7 cellular contexts compared by ENCODE assay signal in the genomic region with DNA sequence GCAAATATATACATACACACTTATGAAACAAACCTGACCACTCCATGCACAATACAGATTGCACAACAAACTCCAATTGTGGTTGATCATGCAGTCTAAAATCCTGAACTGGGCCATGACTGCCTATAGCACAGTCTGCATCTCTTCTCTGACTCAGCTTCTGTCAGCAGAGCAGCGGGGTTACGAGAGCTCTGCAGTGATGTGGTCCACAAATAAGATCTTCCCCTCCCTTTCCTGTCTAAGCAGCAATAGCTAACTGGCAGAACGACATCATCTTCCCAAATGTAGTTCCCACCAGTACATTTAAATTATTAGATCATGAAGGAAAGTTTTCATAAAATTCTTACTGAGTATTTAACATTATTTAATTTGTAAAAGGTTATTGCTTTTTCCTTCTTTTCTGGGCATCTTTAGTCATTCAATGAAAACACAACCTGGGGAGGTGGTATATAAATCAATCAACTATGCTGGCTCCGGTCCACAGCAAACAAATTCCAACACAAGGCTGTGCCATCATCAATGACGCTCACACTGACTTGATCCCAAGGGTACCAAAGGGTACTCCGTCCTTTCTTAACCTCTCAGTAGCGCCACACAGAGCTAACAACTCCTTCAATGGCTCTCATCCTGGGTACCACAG. TPM values are rescaled to one million over a fixed set of nuclear protein-coding genes. Genes with fewer than 3 reads are reported as not detected.
DNase-seq lines count a peak whose midpoint lies in the region; ATAC-seq and TF ChIP-seq lines count a peak whose summit lies in the region.

No MANE protein-coding gene starts in this region.

- DNase-seq in EL (peak; percentile 94), PC-9 (peak in 1 of 2 experiments; percentile 72), non-pigmented ciliary epithelial cell (ENCODE audit: low read depth) (peak; percentile 86), prostate gland (ENCODE audit: low spot score) (no peak)
- no peak for DNase-seq in central memory CD8-positive, alpha-beta T cell (ENCODE audit: low spot score in 2 of 2)

- no peaks in the 10 kb centered on the region for H3K9me2 ChIP-seq in PC-9 (ENCODE audit: insufficient read depth)

- peaks cover 1% of the 10 kb centered on the region for H3K4me1 Mint-ChIP-seq in central memory CD8-positive, alpha-beta T cell

- H3K27ac Mint-ChIP-seq in central memory CD8-positive, alpha-beta T cell (ENCODE audit: low read depth), result no peak overlapping the region

- H3K36me3 Mint-ChIP-seq in central memory CD8-positive, alpha-beta T cell (ENCODE audit: insufficient read depth), result no peaks in the 10 kb centered on the region

- peaks cover 16% of the 10 kb centered on the region for H4K20me1 ChIP-seq in PC-9 (ENCODE audit: insufficient read depth)

- intact Hi-C loops in PC-9 (cut with micrococcal nuclease; ENCODE audit: unreplicated experiment), result no loop called here
- intact Hi-C loops in prostate gland (cut with DNase I), result no loop called here

- peaks cover 5% of the 10 kb centered on the region; the same call in 1 of the 2 replicates for H3F3A ChIP-seq in PC-9 (ENCODE audit: insufficient read depth, low read depth)

- H3K27me3 Mint-ChIP-seq in central memory CD8-positive, alpha-beta T cell, result no peaks in the 10 kb centered on the region

- TF ChIP-seq POLR2A in prostate gland (IDR thresholded peaks at IDR 0.05), result no peak

- peak; percentile 54 for ATAC-seq in central memory CD8-positive, alpha-beta T cell (replicated peaks; ENCODE audit: extremely low read depth, poor library complexity, severe bottlenecking)
- ATAC-seq in GM18867 (IDR thresholded peaks at IDR 0.05; ENCODE audit: unreplicated experiment), result no peak

- BruUV-seq in PC-9 (replicated peaks; lab: Mats Ljungman, UMichigan), result no TSS peak

- no peak overlapping the region for H3K4me3 Mint-ChIP-seq in central memory CD8-positive, alpha-beta T cell

- H2AFZ ChIP-seq in PC-9, result no peak overlapping the region

- H3K36me3 ChIP-seq in HEK293 (ENCODE audit: control insufficient read depth in 2 of 2, insufficient read depth in 1 of 2, low read length in 2 of 2) (no peaks in the 10 kb centered on the region), PC-9 (ENCODE audit: low read depth) (no peaks in the 10 kb centered on the region), prostate gland (no peaks in the 10 kb centered on the region)

- no peaks in the 10 kb centered on the region for H3K9me3 Mint-ChIP-seq in central memory CD8-positive, alpha-beta T cell

- H3K79me2 ChIP-seq in PC-9 (ENCODE audit: low read depth), result peaks cover 97% of the 10 kb centered on the region

- H3K9me3 ChIP-seq in HEK293 (ENCODE audit: control insufficient read depth, insufficient read depth, low read depth, low read length) (no peaks in the 10 kb centered on the region), PC-9 (ENCODE audit: insufficient read depth, low read depth) (no peaks in the 10 kb centered on the region), prostate gland (no peaks in the 10 kb centered on the region)

- H3K4me3 ChIP-seq in HEK293 (ENCODE audit: low read depth, low read length) (no peak overlapping the region), PC-9 (no peak overlapping the region), prostate gland (no peak overlapping the region)

- no peak for TF ChIP-seq CTCF in HEK293 (tag by site-specific recombination; IDR thresholded peaks at IDR 0.05)
- no peak for TF ChIP-seq CTCF in PC-9 (conservative IDR thresholded peaks at IDR 0.05)
- no peak for TF ChIP-seq CTCF in prostate gland (IDR thresholded peaks at IDR 0.05)

- peak overlapping the region; percentile 17 for H3K4me2 ChIP-seq in PC-9

- POLR2A ChIA-PET in HEK293 (lab: Yijun Ruan, JAX) (interaction anchor here (0.5 to 1.1 kb wide), 4 partner anchors 18 to 247 kb away, joined by 3 to 5 read pairs (median 4); no protein-coding TSS in a partner anchor), PC-9 (lab: Charles Lee; ENCODE audit: unreplicated experiment) (no interaction called here)

- CTCF ChIA-PET in HEK293 (lab: Yijun Ruan, JAX) (no interaction called here), PC-9 (lab: Charles Lee) (no interaction called here)

- H3K27me3 ChIP-seq in PC-9 (ENCODE audit: insufficient read depth, low read depth) (no peaks in the 10 kb centered on the region), prostate gland (replicated peaks; ENCODE audit: insufficient read depth) (no peaks in the 10 kb centered on the region)

- WGBS in prostate gland, result 28% methylated on average over 7 of the region's 7 CpGs

- H3K27ac ChIP-seq in HEK293 (ENCODE audit: extremely low read depth, low read depth, low read length), result no peak overlapping the region
- peak overlapping the region; percentile 41 for H3K27ac ChIP-seq in PC-9
- no peak overlapping the region for H3K27ac ChIP-seq in prostate gland

- H3K4me1 ChIP-seq in HEK293 (ENCODE audit: control insufficient read depth, insufficient read depth, low read length) (peaks cover 15% of the 10 kb centered on the region), PC-9 (replicated peaks; ENCODE audit: insufficient read depth) (peaks cover 29% of the 10 kb centered on the region), prostate gland (replicated peaks) (peaks cover 3% of the 10 kb centered on the region)

TF ChIP-seq in HEK293, 187 proteins besides CTCF, POLR2A, EP300 and RAD21 (continues in another document):
- TF ChIP-seq SCRT1 (tag by site-specific recombination; IDR thresholded peaks at IDR 0.05; ENCODE audit: borderline replicate concordance) (no peak), ELK4 (IDR thresholded peaks at IDR 0.05; ENCODE audit: borderline replicate concordance, low read depth, low read length) (no peak), ZNF610 (tag by site-specific recombination; IDR thresholded peaks at IDR 0.05; ENCODE audit: borderline replicate concordance) (no peak), ZNF629 (tag by site-specific recombination; IDR thresholded peaks at IDR 0.05) (peak; percentile 96), ZNF2 (tag by site-specific recombination; IDR thresholded peaks at IDR 0.05) (no peak), ZNF768 (tag by site-specific recombination; IDR thresholded peaks at IDR 0.05) (no peak), ZNF549 (tag by site-specific recombination; IDR thresholded peaks at IDR 0.05) (no peak), ZNF366 (tag by site-specific recombination; conservative IDR thresholded peaks at IDR 0.05) (peak; percentile 93), ZNF701 (tag by site-specific recombination; IDR thresholded peaks at IDR 0.05) (no peak), ZNF548 (tag by site-specific recombination; IDR thresholded peaks at IDR 0.05) (no peak), GLI2 (tag by site-specific recombination; IDR thresholded peaks at IDR 0.05; ENCODE audit: borderline replicate concordance, low read depth) (no peak; the same call in 1 of the 2 replicates), ZNF391 (tag by site-specific recombination; IDR thresholded peaks at IDR 0.05; ENCODE audit: borderline replicate concordance, low read depth) (no peak), BCL11A (tag by site-specific recombination; IDR thresholded peaks at IDR 0.05; ENCODE audit: low read depth) (no peak), ZNF292 (tag by site-specific recombination; IDR thresholded peaks at IDR 0.05; ENCODE audit: borderline replicate concordance, low read depth) (no peak), MEIS1 (CRISPR knock-in tag; IDR thresholded peaks at IDR 0.05; ENCODE audit: borderline replicate concordance) (no peak), SETDB1 (IDR thresholded peaks at IDR 0.05; ENCODE audit: insufficient read length, low read length) (no peak), ZNF341 (tag by site-specific recombination; IDR thresholded peaks at IDR 0.05; ENCODE audit: low read depth) (peak; percentile 69), ZSCAN16 (tag by site-specific recombination; IDR thresholded peaks at IDR 0.05) (no peak), ZNF654 (tag by site-specific recombination; IDR thresholded peaks at IDR 0.05; ENCODE audit: low read depth) (no peak), YY1 (tag by site-specific recombination; IDR thresholded peaks at IDR 0.05) (no peak), ZNF140 (tag by site-specific recombination; IDR thresholded peaks at IDR 0.05) (no peak)
- TF ChIP-seq, protein P1, sequence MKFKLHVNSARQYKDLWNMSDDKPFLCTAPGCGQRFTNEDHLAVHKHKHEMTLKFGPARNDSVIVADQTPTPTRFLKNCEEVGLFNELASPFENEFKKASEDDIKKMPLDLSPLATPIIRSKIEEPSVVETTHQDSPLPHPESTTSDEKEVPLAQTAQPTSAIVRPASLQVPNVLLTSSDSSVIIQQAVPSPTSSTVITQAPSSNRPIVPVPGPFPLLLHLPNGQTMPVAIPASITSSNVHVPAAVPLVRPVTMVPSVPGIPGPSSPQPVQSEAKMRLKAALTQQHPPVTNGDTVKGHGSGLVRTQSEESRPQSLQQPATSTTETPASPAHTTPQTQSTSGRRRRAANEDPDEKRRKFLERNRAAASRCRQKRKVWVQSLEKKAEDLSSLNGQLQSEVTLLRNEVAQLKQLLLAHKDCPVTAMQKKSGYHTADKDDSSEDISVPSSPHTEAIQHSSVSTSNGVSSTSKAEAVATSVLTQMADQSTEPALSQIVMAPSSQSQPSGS (tag by site-specific recombination; IDR thresholded peaks at IDR 0.05; ENCODE audit: low read depth), result no peak
- TF ChIP-seq, protein P2, sequence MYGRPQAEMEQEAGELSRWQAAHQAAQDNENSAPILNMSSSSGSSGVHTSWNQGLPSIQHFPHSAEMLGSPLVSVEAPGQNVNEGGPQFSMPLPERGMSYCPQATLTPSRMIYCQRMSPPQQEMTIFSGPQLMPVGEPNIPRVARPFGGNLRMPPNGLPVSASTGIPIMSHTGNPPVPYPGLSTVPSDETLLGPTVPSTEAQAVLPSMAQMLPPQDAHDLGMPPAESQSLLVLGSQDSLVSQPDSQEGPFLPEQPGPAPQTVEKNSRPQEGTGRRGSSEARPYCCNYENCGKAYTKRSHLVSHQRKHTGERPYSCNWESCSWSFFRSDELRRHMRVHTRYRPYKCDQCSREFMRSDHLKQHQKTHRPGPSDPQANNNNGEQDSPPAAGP (tag by site-specific recombination; IDR thresholded peaks at IDR 0.05), result peak; percentile 49; the same call in 1 of the 2 replicates

RNA-seq across cellular contexts. Expression of gene ARHGAP21, which starts 17.1 kb away (rescaled TPM):
- total RNA-seq in PC-9 (2021) (93.1 and 115 TPM in 2 replicates), prostate gland (10 to 100 TPM; 42.3 to 44.3 TPM)

Comparison
In these comparisons a context has a peak if more than half of its experiments do, and no peak if none do; other contexts are left out.
1. DNase-seq: peak in EL (single experiment) and non-pigmented ciliary epithelial cell (single experiment); none in central memory CD8-positive, alpha-beta T cell (0 of 2) and prostate gland (single experiment).